8 cellular contexts compared by ENCODE assay signal in the genomic region with DNA sequence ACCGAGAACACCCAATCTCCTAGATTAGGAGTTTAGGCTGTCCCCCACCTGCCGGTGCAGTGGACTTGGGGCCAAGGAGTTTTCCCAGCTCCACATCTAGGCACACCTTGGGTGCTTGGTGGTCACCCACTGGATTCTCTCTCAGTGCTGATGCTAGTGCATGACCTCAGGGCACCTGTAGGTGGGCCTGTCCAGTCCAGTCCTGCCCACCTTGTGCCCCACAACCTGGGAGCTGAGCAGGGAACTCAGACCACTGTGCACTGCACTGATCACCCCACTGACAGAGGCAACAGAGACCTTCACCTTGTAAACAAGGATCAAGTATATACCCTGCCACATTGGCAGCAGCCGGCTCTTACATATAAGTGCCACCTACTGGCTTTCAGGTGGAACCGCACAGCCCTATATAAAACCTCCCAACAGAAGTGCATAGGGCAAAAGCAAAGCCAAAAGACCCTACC.
DNase-seq lines count a peak whose midpoint lies in the region; ATAC-seq and TF ChIP-seq lines count a peak whose summit lies in the region.

No MANE protein-coding gene starts in this region.

- ATAC-seq in HG02623 (IDR thresholded peaks at IDR 0.05; ENCODE audit: unreplicated experiment) (peak; percentile 79), GM21528 (IDR thresholded peaks at IDR 0.05; ENCODE audit: low FRiP score, unreplicated experiment) (no peak)

- peak; percentile 50; the same call in 2 of the 3 replicates for TF ChIP-seq CTCF in GM12872 (IDR thresholded peaks at IDR 0.05; ENCODE audit: insufficient read depth, low read depth, low read length)

- peak; percentile 7 for DNase-seq in NCI-H748 treated with DMSO at 0.1 percent for 48 hours (lab: John Stamatoyannopoulos, UW)
- DNase-seq in inferior parietal cortex (ENCODE audit: extremely low spot score): peak; percentile 29
- DNase-seq in activated effector memory CD4-positive, alpha-beta T cell treated with Interleukin-2 at 50 U/mL for 16 hours: no peak
- no peak for DNase-seq in hippocampal formation (lab: John Stamatoyannopoulos, UW)
- no peak for DNase-seq in effector CD4-positive, alpha-beta T cell

Comparison
In these comparisons a context has a peak if more than half of its experiments do, and no peak if none do; other contexts are left out.
1. DNase-seq: peak in NCI-H748 treated with DMSO at 0.1 percent for 48 hours (single experiment) and inferior parietal cortex (single experiment); none in activated effector memory CD4-positive, alpha-beta T cell treated with Interleukin-2 at 50 U/mL for 16 hours (single experiment), hippocampal formation (0 of 2) and effector CD4-positive, alpha-beta T cell (single experiment).